Comparison of ENCODE assay signal across 1 cellular context in genomic region chr12:26831959-26832816, GRCh38.
A peak's percentile ranks its signal among the peaks of the same experiment; 100 is the strongest.
TF ChIP-seq lines count a peak whose summit lies in the region.

No MANE protein-coding gene starts in this region.

TF ChIP-seq in HepG2, 621 proteins besides CTCF, POLR2A, EP300 and RAD21 (continued from another document and continues in another):
- TF ChIP-seq ZNF318 (CRISPR knock-in tag; IDR thresholded peaks at IDR 0.05) (no peak), ZNF142 (CRISPR knock-in tag; IDR thresholded peaks at IDR 0.05) (no peak), NR0B2 (CRISPR knock-in tag; IDR thresholded peaks at IDR 0.05) (no peak), KDM5B (CRISPR knock-in tag; IDR thresholded peaks at IDR 0.05; ENCODE audit: borderline replicate concordance) (peak; percentile 70; the same call in 1 of the 2 replicates), ZEB1 (IDR thresholded peaks at IDR 0.05; ENCODE audit: insufficient replicate concordance, low read depth) (no peak), REPIN1 (CRISPR knock-in tag; IDR thresholded peaks at IDR 0.05; ENCODE audit: borderline replicate concordance, low read depth) (no peak), NFYB (CRISPR knock-in tag; IDR thresholded peaks at IDR 0.05) (0 out of 2 replicates have a peak, but pooled peaks have one; percentile 16), ZNF652 (CRISPR knock-in tag; IDR thresholded peaks at IDR 0.05; ENCODE audit: borderline replicate concordance, low read depth) (no peak), PRDM4 (CRISPR knock-in tag; IDR thresholded peaks at IDR 0.05; ENCODE audit: borderline replicate concordance) (no peak), ZNF768 (CRISPR knock-in tag; IDR thresholded peaks at IDR 0.05) (no peak; the same call in 1 of the 2 replicates), RARA (CRISPR knock-in tag; IDR thresholded peaks at IDR 0.05) (peak; percentile 29; the same call in 1 of the 2 replicates), GPBP1L1 (CRISPR knock-in tag; IDR thresholded peaks at IDR 0.05) (no peak), ZFX (CRISPR knock-in tag; IDR thresholded peaks at IDR 0.05; ENCODE audit: low read depth) (peak; percentile 72), ATF3 (CRISPR knock-in tag; IDR thresholded peaks at IDR 0.05) (peak; percentile 27; the same call in 1 of the 2 replicates), EEA1 (CRISPR knock-in tag; IDR thresholded peaks at IDR 0.05; ENCODE audit: borderline replicate concordance) (no peak), ZNF567 (CRISPR knock-in tag; IDR thresholded peaks at IDR 0.05; ENCODE audit: borderline replicate concordance) (no peak), ZNF616 (CRISPR knock-in tag; IDR thresholded peaks at IDR 0.05; ENCODE audit: low read depth) (no peak), MLLT10 (CRISPR knock-in tag; IDR thresholded peaks at IDR 0.05) (no peak), AFF4 (CRISPR knock-in tag; IDR thresholded peaks at IDR 0.05) (peak; percentile 94), ONECUT2 (CRISPR knock-in tag; IDR thresholded peaks at IDR 0.05) (peak; percentile 84), AKNA (CRISPR knock-in tag; IDR thresholded peaks at IDR 0.05; ENCODE audit: borderline replicate concordance) (no peak)
